In the genomic region with DNA sequence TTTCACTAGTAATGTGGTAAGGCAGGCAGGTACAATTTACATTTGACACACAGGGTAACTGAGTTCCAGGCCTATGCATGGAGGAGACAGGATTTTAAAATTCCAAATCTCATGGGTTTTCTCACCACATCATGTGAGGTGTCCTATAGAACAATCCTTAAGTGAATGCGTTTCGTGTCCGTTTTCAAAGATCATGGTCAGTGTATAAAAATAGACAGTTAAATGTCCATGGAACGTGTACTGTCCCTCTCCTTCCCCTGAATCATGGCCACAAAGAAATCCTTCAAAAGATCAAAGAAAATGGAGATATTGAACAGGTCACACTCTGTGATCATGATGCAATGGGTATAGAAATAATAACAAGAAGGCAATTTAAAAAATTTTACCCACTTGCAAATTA, we compare ENCODE assay signal across 20 cellular contexts. TPM values are rescaled to one million over a fixed set of nuclear protein-coding genes. Genes with fewer than 3 reads are reported as not detected.
"Had no signal": no experiment of that assay in that cellular context is flagged by ENCODE, and none has a peak within 500 bp of the region (broad histone marks: within the 10 kb centered on the region; RNA-seq: fewer than 3 reads in every experiment).

No MANE protein-coding gene starts in this region.

- H3K36me3 ChIP-seq: neural progenitor cell, prostate gland, sigmoid colon, spleen, suprapubic skin, transverse colon had no signal

- H3K4me1 ChIP-seq: neural progenitor cell, prostate gland, transverse colon had no signal

- H3K27me3 Mint-ChIP-seq: stimulated activated naive CD8-positive, alpha-beta T cell treated with anti-CD3 and anti-CD28 coated beads, Interleukin-15, amount 100 ng/mL, for 72 hours had no signal

- H3K4me1 Mint-ChIP-seq: naive thymus-derived CD4-positive, alpha-beta T cell; neural progenitor cell; stimulated activated naive B cell treated with anti-CD40 and anti-IgM and Interleukin-4, amounts not matched to agents 10 μg/mL and 1 μg/mL and 100 μg/mL, for 72 hours; stimulated activated naive CD8-positive, alpha-beta T cell treated with anti-CD3 and anti-CD28 coated beads, Interleukin-15, amount 100 ng/mL, for 72 hours had no signal

- H3K27ac Mint-ChIP-seq: naive thymus-derived CD4-positive, alpha-beta T cell; neural progenitor cell; stimulated activated naive B cell treated with anti-CD40 and anti-IgM and Interleukin-4, amounts not matched to agents 10 μg/mL and 1 μg/mL and 100 μg/mL, for 72 hours had no signal

- H3K9ac ChIP-seq: neural progenitor cell had no signal

- H3K4me3 ChIP-seq: lung, neural progenitor cell, prostate gland, sigmoid colon, skin epidermis, spleen, suprapubic skin, transverse colon had no signal

- DNase-seq: cerebellar nuclear complex; cortex of kidney; effector CD4-positive, alpha-beta T cell; head of caudate nucleus; mesenchymal stem cell; midbrain; naive thymus-derived CD4-positive, alpha-beta T cell; right cardiac atrium; sigmoid colon; spleen; stimulated activated CD4-positive, alpha-beta T cell treated with anti-CD3 and anti-CD28 coated beads, Interleukin-4, amount 100 ng/mL, for 4 hours; stimulated activated naive B cell treated with anti-CD40 and anti-IgM and Interleukin-4, amounts not matched to agents 10 μg/mL and 1 μg/mL and 100 μg/mL, for 72 hours; stimulated activated naive CD8-positive, alpha-beta T cell treated with anti-CD3 and anti-CD28 coated beads, Interleukin-15, amount 100 ng/mL, for 72 hours; transverse colon had no signal

- H3K36me3 Mint-ChIP-seq: neural progenitor cell; stimulated activated naive B cell treated with anti-CD40 and anti-IgM and Interleukin-4, amounts not matched to agents 10 μg/mL and 1 μg/mL and 100 μg/mL, for 72 hours had no signal

- H3K27ac ChIP-seq: neural progenitor cell, prostate gland, sigmoid colon, skin epidermis, suprapubic skin, transverse colon had no signal

- H3K4me3 Mint-ChIP-seq: naive thymus-derived CD4-positive, alpha-beta T cell; nephron; neural progenitor cell; stimulated activated naive B cell treated with anti-CD40 and anti-IgM and Interleukin-4, amounts not matched to agents 10 μg/mL and 1 μg/mL and 100 μg/mL, for 72 hours; stimulated activated naive CD8-positive, alpha-beta T cell treated with anti-CD3 and anti-CD28 coated beads, Interleukin-15, amount 100 ng/mL, for 72 hours had no signal

- ATAC-seq: naive thymus-derived CD4-positive, alpha-beta T cell; right cardiac atrium; stimulated activated naive B cell treated with anti-CD40 and anti-IgM and Interleukin-4, amounts not matched to agents 10 μg/mL and 1 μg/mL and 100 μg/mL, for 72 hours; stimulated activated naive CD8-positive, alpha-beta T cell treated with anti-CD3 and anti-CD28 coated beads, Interleukin-15, amount 100 ng/mL, for 72 hours had no signal

- H2AFZ ChIP-seq: neural progenitor cell had no signal

- H3K4me2 ChIP-seq: neural progenitor cell had no signal

- H3K27me3 ChIP-seq: neural progenitor cell, sigmoid colon, spleen, suprapubic skin, transverse colon had no signal

- H3K9me3 ChIP-seq: prostate gland, sigmoid colon, suprapubic skin had no signal

RNA-seq across cellular contexts. Expression of gene LIMCH1, which starts 42.0 kb away (rescaled TPM):
- polyA plus RNA-seq: naive thymus-derived CD4-positive, alpha-beta T cell had no signal
